10 cellular contexts compared by ENCODE assay signal in the genomic region with DNA sequence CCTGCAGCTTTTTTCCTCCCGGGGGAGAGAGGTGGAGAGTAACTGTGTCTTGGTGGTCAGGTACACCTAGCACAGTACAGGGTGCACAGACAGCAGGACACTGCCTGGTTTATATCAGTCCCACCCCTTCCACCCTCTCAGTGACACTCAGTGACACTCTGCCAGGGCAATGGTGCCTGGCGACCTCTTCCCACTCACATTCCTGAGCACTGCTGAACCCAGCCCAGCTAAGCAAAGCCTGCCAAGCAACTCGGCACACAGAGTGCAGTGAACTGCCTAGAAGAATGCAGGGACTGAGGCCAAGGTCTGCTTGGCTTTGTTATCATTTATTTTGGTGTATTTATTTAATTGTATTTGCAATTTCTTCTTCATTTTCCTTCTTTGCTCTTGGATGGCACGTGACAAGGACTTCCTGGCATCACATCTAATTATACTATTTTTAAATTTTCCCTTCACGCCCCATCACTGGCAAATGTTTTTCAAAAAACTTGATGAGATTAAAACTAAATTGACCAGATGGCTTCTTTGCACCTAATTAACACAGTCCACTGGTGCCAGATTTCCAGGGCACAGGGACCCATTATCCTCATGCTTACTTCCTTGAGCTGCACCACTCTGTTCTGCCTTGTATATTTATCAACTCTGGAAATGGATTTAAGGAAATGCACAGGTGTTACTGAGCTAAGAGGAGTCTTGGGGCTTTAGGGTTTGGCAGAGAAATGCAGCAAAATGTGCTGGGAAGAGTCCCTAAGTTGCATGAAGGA.
DNase-seq lines count a peak whose midpoint lies in the region; ATAC-seq and TF ChIP-seq lines count a peak whose summit lies in the region.
"Had no signal": no experiment of that assay in that cellular context is flagged by ENCODE, and none has a peak within 500 bp of the region (broad histone marks: within the 10 kb centered on the region; RNA-seq: fewer than 3 reads in every experiment).

No MANE protein-coding gene starts in this region.

- no peak overlapping the region for H4K8ac ChIP-seq in mesenchymal stem cell (ENCODE audit: low read length)

- H3K4me3 ChIP-seq in esophagus squamous epithelium: no peak overlapping the region
- H3K4me3 ChIP-seq in mesenchymal stem cell (ENCODE audit: insufficient read depth in 1 of 2, low read depth in 1 of 2, low read length in 2 of 2): peak overlapping the region in 1 of 2 experiments; percentile 32
- H3K4me3 ChIP-seq in transverse colon: no peak overlapping the region

- DNase-seq in NCI-H69 (lab: John Stamatoyannopoulos, UW) (peak; percentile 63), esophagus squamous epithelium (lab: John Stamatoyannopoulos, UW) (no peak), mesenchymal stem cell (no peak), transverse colon (peak; percentile 64), inferior parietal cortex (ENCODE audit: extremely low spot score) (no peak), NCI-H510A (lab: John Stamatoyannopoulos, UW) (no peak), SKM-1 treated with dmso at 0.1 percent for 144 hours (lab: John Stamatoyannopoulos, UW; ENCODE audit: unreplicated experiment) (no peak)
- DNase-seq: activated CD4-positive, alpha-beta memory T cell treated with anti-CD3 and anti-CD28 coated beads for 36 hours; brain microvascular endothelial cell had no signal

- no peak overlapping the region for H4K91ac ChIP-seq in mesenchymal stem cell (ENCODE audit: low read length)

- H3K79me1 ChIP-seq in mesenchymal stem cell (replicated peaks; ENCODE audit: low read length, poor library complexity, severe bottlenecking): no peaks in the 10 kb centered on the region

- no peak overlapping the region for H2BK15ac ChIP-seq in mesenchymal stem cell (ENCODE audit: low read depth, poor library complexity, severe bottlenecking)

- H2AK5ac ChIP-seq in mesenchymal stem cell (ENCODE audit: low read length, severe bottlenecking): peak overlapping the region; percentile 23

- no peak overlapping the region for H3K4me2 ChIP-seq in mesenchymal stem cell (ENCODE audit: low read length, poor library complexity, severe bottlenecking)

- H2AFZ ChIP-seq in mesenchymal stem cell (ENCODE audit: low read depth, low read length): no peak overlapping the region

- no peak for TF ChIP-seq POLR2A in esophagus squamous epithelium (IDR thresholded peaks at IDR 0.05)
- no peak for TF ChIP-seq POLR2A in transverse colon (IDR thresholded peaks at IDR 0.05)

- peak overlapping the region in 1 of 2 experiments; percentile 7 for H2BK12ac ChIP-seq in mesenchymal stem cell (ENCODE audit: low read length in 2 of 2)

- WGBS in esophagus squamous epithelium, 2 donors: 19 to 21% methylated on average over 5 of the region's 5 CpGs
- WGBS in mesenchymal stem cell: 91% methylated on average over 4 of the region's 5 CpGs
- 26 to 45% methylated on average over 3 to 5 of the region's 5 CpGs for WGBS in transverse colon (ENCODE audit: low coverage in 1 of 2), 2 donors

- H2BK5ac ChIP-seq in mesenchymal stem cell (ENCODE audit: low read depth, low read length, poor library complexity, severe bottlenecking): no peak overlapping the region

- H3K36me3 ChIP-seq in esophagus squamous epithelium: no peaks in the 10 kb centered on the region
- H3K36me3 ChIP-seq in mesenchymal stem cell (ENCODE audit: control insufficient read depth in 1 of 2, insufficient read depth in 2 of 2, low read depth in 1 of 2, low read length in 2 of 2): no peaks in the 10 kb centered on the region
- no peaks in the 10 kb centered on the region for H3K36me3 ChIP-seq in transverse colon
- H3K36me3 ChIP-seq: brain microvascular endothelial cell had no signal

- no peak overlapping the region for H3K4ac ChIP-seq in mesenchymal stem cell (ENCODE audit: low read depth in 1 of 2, low read length in 2 of 2)

- H2BK120ac ChIP-seq in mesenchymal stem cell (ENCODE audit: low read depth, low read length): no peak overlapping the region

- intact Hi-C loops in esophagus squamous epithelium (cut with DNase I): no loop called here
- intact Hi-C loops in transverse colon (cut with DNase I; ENCODE audit: low total_unique reads): no loop called here

- H3K9me3 ChIP-seq in esophagus squamous epithelium (no peaks in the 10 kb centered on the region), mesenchymal stem cell (ENCODE audit: control insufficient read depth, low read length) (peaks cover 14% of the 10 kb centered on the region), transverse colon (peaks cover 0 to 3% of the 10 kb centered on the region in 2 donors)

- TF ChIP-seq CTCF in esophagus squamous epithelium (IDR thresholded peaks at IDR 0.05): no peak
- no peak for TF ChIP-seq CTCF in transverse colon (IDR thresholded peaks at IDR 0.05)

- H3K27ac ChIP-seq in esophagus squamous epithelium (peak overlapping the region in 3 of 4 donors; percentile 43 to 83 (median 81)), mesenchymal stem cell (ENCODE audit: low read length, poor library complexity, severe bottlenecking) (no peak overlapping the region), transverse colon (peak overlapping the region; percentile 37 to 69 (median 59))
- H3K27ac ChIP-seq: brain microvascular endothelial cell had no signal

- H3K14ac ChIP-seq in mesenchymal stem cell (ENCODE audit: low read length in 2 of 2): peak overlapping the region in 1 of 2 experiments; percentile 19

- H3K23ac ChIP-seq in mesenchymal stem cell (ENCODE audit: low read length in 2 of 2): no peak overlapping the region

- H3K27me3 ChIP-seq in esophagus squamous epithelium (no peaks in the 10 kb centered on the region), mesenchymal stem cell (ENCODE audit: control insufficient read depth in 1 of 2, insufficient read depth in 1 of 2, low read length in 2 of 2) (no peaks in the 10 kb centered on the region), transverse colon (no peaks in the 10 kb centered on the region)
- H3K27me3 ChIP-seq: brain microvascular endothelial cell had no signal

- no peak overlapping the region for H3K18ac ChIP-seq in mesenchymal stem cell (ENCODE audit: low read depth in 1 of 2, low read length in 2 of 2)

- ATAC-seq in GM19035 (IDR thresholded peaks at IDR 0.05; ENCODE audit: unreplicated experiment): no peak

- no peak for TF ChIP-seq EP300 in transverse colon (IDR thresholded peaks at IDR 0.05; ENCODE audit: low read depth)

- in situ Hi-C loops in transverse colon (cut with MboI; ENCODE audit: low pct_ligation_motif_present in 1 of 4, low pct_unique_long_range_greater_than_20kb in 1 of 4, low sequenced_read_pairs in 3 of 4): loop anchor here in 1 of 4 donors (25.0 kb wide), 1 partner anchor 217 kb away; a partner anchor contains a TSS

- H3K4me1 ChIP-seq in esophagus squamous epithelium (peaks cover 8 to 52% (median 28%) of the 10 kb centered on the region in 3 donors), mesenchymal stem cell (ENCODE audit: control insufficient read depth, insufficient read depth, low read depth, low read length) (peaks cover 3% of the 10 kb centered on the region), transverse colon (peaks cover 4 to 34% (median 15%) of the 10 kb centered on the region in 4 donors)

- peak overlapping the region; percentile 74 for H3K9ac ChIP-seq in mesenchymal stem cell (ENCODE audit: low read length)

Comparison
In these comparisons a context has a peak if more than half of its experiments do, and no peak if none do; other contexts are left out.
1. DNase-seq: peak in NCI-H69 (single experiment) and transverse colon (single experiment); none in esophagus squamous epithelium (single experiment), mesenchymal stem cell (single experiment), inferior parietal cortex (single experiment), NCI-H510A (single experiment) and SKM-1 treated with dmso at 0.1 percent for 144 hours (single experiment).